1 cellular context compared by ENCODE assay signal in the genomic region with DNA sequence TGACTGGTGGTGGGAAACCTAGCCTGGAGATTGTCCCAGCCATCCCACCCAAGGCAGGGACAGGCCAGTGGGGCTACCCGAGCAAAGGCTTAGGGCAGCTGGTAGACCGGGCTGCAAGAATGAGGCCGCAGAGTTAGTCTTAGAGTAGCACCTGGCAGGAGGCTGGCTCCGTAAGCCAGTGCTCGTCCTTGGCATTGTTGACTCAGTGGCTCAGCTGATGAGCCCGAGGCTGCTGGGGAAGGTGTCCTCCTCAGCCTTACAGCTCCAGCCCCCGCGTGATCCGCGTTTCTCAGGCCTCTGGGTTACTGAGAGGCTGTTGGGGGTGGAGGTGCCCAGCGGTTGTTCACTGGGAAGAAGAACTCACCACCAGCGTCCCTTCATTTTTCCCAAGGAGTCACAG.
TF ChIP-seq lines count a peak whose summit lies in the region.

No MANE protein-coding gene starts in this region.

TF ChIP-seq in SK-N-SH, 30 proteins besides CTCF, POLR2A, EP300 and RAD21 (continued from another document):
- TF ChIP-seq TEAD4 (IDR thresholded peaks at IDR 0.05; ENCODE audit: borderline replicate concordance, insufficient read depth) = no peak
- TF ChIP-seq POLR2AphosphoS5 (IDR thresholded peaks at IDR 0.05; ENCODE audit: low read depth, low read length) = no peak
